In the genomic region with DNA sequence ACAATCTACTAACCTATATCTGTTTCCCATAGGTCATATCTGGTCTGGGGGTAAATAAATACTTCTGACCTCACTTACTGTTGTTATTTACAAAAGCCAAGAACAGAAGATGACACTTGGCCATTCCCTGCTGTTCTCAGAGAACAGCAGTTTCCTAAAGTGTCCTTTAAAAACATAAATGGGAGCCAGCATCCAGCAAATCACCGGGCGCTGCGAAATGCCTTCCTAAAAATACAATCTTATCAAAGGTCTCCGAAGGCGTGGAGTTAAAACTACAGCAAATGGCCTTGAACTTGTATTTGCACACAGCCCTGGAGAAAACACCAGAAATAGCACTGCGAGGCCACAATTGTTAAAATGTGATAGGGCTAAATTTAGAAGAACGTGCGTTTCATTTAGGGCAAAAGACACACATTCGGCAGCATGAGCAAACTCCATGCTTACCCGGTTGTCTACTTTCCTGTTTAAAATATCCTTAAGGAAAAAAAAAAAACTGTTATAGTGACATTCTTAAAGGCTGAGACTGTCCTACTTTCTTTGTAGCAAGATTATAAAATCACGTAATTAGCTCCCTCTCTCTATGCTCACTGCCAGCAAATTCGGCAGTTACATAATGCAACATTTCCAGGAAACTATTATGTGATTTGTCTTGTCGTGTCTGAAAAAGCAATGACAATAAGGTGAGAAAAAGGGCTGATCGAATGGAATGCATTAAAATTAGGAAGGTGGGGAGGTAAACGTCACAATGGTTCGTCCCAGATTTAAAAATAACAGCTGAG, we compare ENCODE assay signal across 8 cellular contexts. TPM values are rescaled to one million over a fixed set of nuclear protein-coding genes. Genes with fewer than 3 reads are reported as not detected.
DNase-seq lines count a peak whose midpoint lies in the region; ATAC-seq and TF ChIP-seq lines count a peak whose summit lies in the region.

No MANE protein-coding gene starts in this region.

- no peaks in the 10 kb centered on the region for H3K9me2 ChIP-seq in HCT116 (ENCODE audit: insufficient read depth)

- H4K20me1 ChIP-seq in HCT116 (ENCODE audit: insufficient read depth): peaks cover 9% of the 10 kb centered on the region; the same call in 1 of the 2 replicates

- H3K36me3 ChIP-seq in ACC112 (ENCODE audit: insufficient read depth, low read length): no peaks in the 10 kb centered on the region
- no peaks in the 10 kb centered on the region for H3K36me3 ChIP-seq in HCT116 (ENCODE audit: control insufficient read depth in 1 of 2, insufficient read depth in 2 of 2, low read length in 2 of 2)

- H3K27ac Mint-ChIP-seq in activated T-helper 2 cell treated with anti-CD3 and anti-CD28 coated beads, Interferon-gamma antibody, Interleukin-2, Interleukin-4, amounts not matched to agents 10 μg/mL and 5 μg/mL and 100 μg/mL, durations not matched to agents 14 hours and 24 hours and 36 hours: peak overlapping the region; percentile 99

- H3K9me3 ChIP-seq in HCT116 (ENCODE audit: control insufficient read depth in 1 of 2, insufficient read depth in 1 of 2, low read depth in 1 of 2, low read length in 2 of 2): no peaks in the 10 kb centered on the region

- no peak for TF ChIP-seq CTCF in HCT116 (IDR thresholded peaks at IDR 0.05 in 2 of 3, conservative IDR thresholded peaks at IDR 0.05 in 1 of 3; ENCODE audit: borderline replicate concordance in 1 of 3, insufficient read depth in 1 of 3, low read depth in 2 of 3, low read length in 2 of 3)

- no peaks in the 10 kb centered on the region for H3K9me3 Mint-ChIP-seq in activated T-helper 2 cell treated with anti-CD3 and anti-CD28 coated beads, Interferon-gamma antibody, Interleukin-2, Interleukin-4, amounts not matched to agents 10 μg/mL and 5 μg/mL and 100 μg/mL, durations not matched to agents 14 hours and 24 hours and 36 hours

- no peaks in the 10 kb centered on the region for H3K27me3 Mint-ChIP-seq in activated T-helper 2 cell treated with anti-CD3 and anti-CD28 coated beads, Interferon-gamma antibody, Interleukin-2, Interleukin-4, amounts not matched to agents 10 μg/mL and 5 μg/mL and 100 μg/mL, durations not matched to agents 14 hours and 24 hours and 36 hours (ENCODE audit: low read depth)

- H3K4me1 Mint-ChIP-seq in activated T-helper 2 cell treated with anti-CD3 and anti-CD28 coated beads, Interferon-gamma antibody, Interleukin-2, Interleukin-4, amounts not matched to agents 10 μg/mL and 5 μg/mL and 100 μg/mL, durations not matched to agents 14 hours and 24 hours and 36 hours (ENCODE audit: low read depth): peaks cover 52% of the 10 kb centered on the region

- no TSS peak for BruUV-seq in HCT116 (replicated peaks; lab: Mats Ljungman, UMichigan)

- peak overlapping the region; percentile 99 for H3K27ac ChIP-seq in ACC112 (ENCODE audit: low read depth, low read length)
- H3K27ac ChIP-seq in HCT116 (ENCODE audit: low read depth, low read length): no peak overlapping the region

- peaks cover 28% of the 10 kb centered on the region for H3K4me1 ChIP-seq in ACC112 (ENCODE audit: control insufficient read depth, insufficient read depth, low read length, unreplicated experiment)
- H3K4me1 ChIP-seq in HCT116 (ENCODE audit: control insufficient read depth in 1 of 2, insufficient read depth in 2 of 2, low read length in 2 of 2): peaks cover 42 to 62% of the 10 kb centered on the region in 2 experiments

- POLR2A ChIA-PET in HCT116 (lab: Charles Lee): no interaction called here

- H3K4me3 ChIP-seq in ACC112 (ENCODE audit: low read depth, low read length) (peak overlapping the region; percentile 98), HCT116 (replicated peaks in 1 of 2; ENCODE audit: low read depth in 1 of 2, low read length in 2 of 2) (peak overlapping the region; percentile 90 to 92)

- no peak overlapping the region for H2AFZ ChIP-seq in ACC112 (ENCODE audit: low read length, unreplicated experiment)
- no peak overlapping the region for H2AFZ ChIP-seq in HCT116 (ENCODE audit: low read depth, low read length, poor library complexity, severe bottlenecking)

- DNase-seq in HCT116 (ENCODE audit: low read depth, low spot score) (no peak), left ventricle myocardium superior (peak; percentile 48), renal cortical epithelial cell (ENCODE audit: low read depth) (peak; percentile 51), NCI-H446 (lab: John Stamatoyannopoulos, UW) (no peak)
- peak; percentile 15 for DNase-seq in activated T-helper 2 cell treated with anti-CD3 and anti-CD28 coated beads, Interferon-gamma antibody, Interleukin-2, Interleukin-4, amounts not matched to agents 10 μg/mL and 5 μg/mL and 100 μg/mL, durations not matched to agents 14 hours and 24 hours and 36 hours (ENCODE audit: low spot score)

- CTCF ChIA-PET in HCT116 (lab: Charles Lee): no interaction called here

- H3K4me3 Mint-ChIP-seq in activated T-helper 2 cell treated with anti-CD3 and anti-CD28 coated beads, Interferon-gamma antibody, Interleukin-2, Interleukin-4, amounts not matched to agents 10 μg/mL and 5 μg/mL and 100 μg/mL, durations not matched to agents 14 hours and 24 hours and 36 hours (ENCODE audit: low read depth): peak overlapping the region; percentile 100

- H3K27me3 ChIP-seq in ACC112 (ENCODE audit: insufficient read depth, low read length) (no peaks in the 10 kb centered on the region), HCT116 (ENCODE audit: insufficient read depth, low read length) (no peaks in the 10 kb centered on the region)

- peaks cover 53% of the 10 kb centered on the region for H3K36me3 Mint-ChIP-seq in activated T-helper 2 cell treated with anti-CD3 and anti-CD28 coated beads, Interferon-gamma antibody, Interleukin-2, Interleukin-4, amounts not matched to agents 10 μg/mL and 5 μg/mL and 100 μg/mL, durations not matched to agents 14 hours and 24 hours and 36 hours (ENCODE audit: low read depth)

- intact Hi-C loops in HCT116 (cut with micrococcal nuclease) (no loop called here), left ventricle myocardium superior (cut with micrococcal nuclease) (loop anchor here (5.0 kb wide), 1 partner anchor 60 kb away; a partner anchor contains a TSS)
- intact Hi-C loops in activated T-helper 2 cell treated with anti-CD3 and anti-CD28 coated beads, Interferon-gamma antibody, Interleukin-2, Interleukin-4, amounts not matched to agents 10 μg/mL and 5 μg/mL and 100 μg/mL, durations not matched to agents 14 hours and 24 hours and 36 hours (cut with micrococcal nuclease): no loop called here

- peak overlapping the region; percentile 77 for H3K9ac ChIP-seq in HCT116 (ENCODE audit: low read length)

- H3K4me2 ChIP-seq in HCT116 (ENCODE audit: low read length): peak overlapping the region; percentile 88

- no peak for TF ChIP-seq POLR2A in HCT116 (IDR thresholded peaks at IDR 0.05; ENCODE audit: borderline replicate concordance, extremely low read depth, insufficient read depth, insufficient read length)

- ATAC-seq in HCT116: no peak
- peak; percentile 27 for ATAC-seq in left ventricle myocardium superior
- no peak for ATAC-seq in GM19452 (IDR thresholded peaks at IDR 0.05; ENCODE audit: unreplicated experiment)
- no peak for ATAC-seq in HG02973 (IDR thresholded peaks at IDR 0.05; ENCODE audit: unreplicated experiment)

- RAD21 ChIA-PET in HCT116 (lab: Charles Lee; ENCODE audit: low non-redundant PET in 1 of 2, low total read pairs in 2 of 2, uncharacterized antibody in 2 of 2, unreplicated experiment in 2 of 2): no interaction called here

- TF ChIP-seq RAD21 in HCT116 (IDR thresholded peaks at IDR 0.05; ENCODE audit: low read depth): no peak

- H3K79me2 ChIP-seq in ACC112 (ENCODE audit: control insufficient read depth, insufficient read depth, low read length, unreplicated experiment): peaks cover 58% of the 10 kb centered on the region
- H3K79me2 ChIP-seq in HCT116 (ENCODE audit: insufficient read depth, low read length): peaks cover 60% of the 10 kb centered on the region

TF ChIP-seq in HCT116, 20 proteins besides CTCF, POLR2A, EP300 and RAD21:
- TF ChIP-seq FOSL1 (IDR thresholded peaks at IDR 0.05; ENCODE audit: low read depth): no peak
- TF ChIP-seq ELF1 (IDR thresholded peaks at IDR 0.05; ENCODE audit: borderline replicate concordance, low read depth): no peak
- no peak for TF ChIP-seq ZFX (IDR thresholded peaks at IDR 0.05)
- TF ChIP-seq TCF7L2 (IDR thresholded peaks at IDR 0.05; ENCODE audit: borderline replicate concordance, extremely low read depth, insufficient read depth, insufficient read length): no peak
- no peak for TF ChIP-seq SP1 (IDR thresholded peaks at IDR 0.05; ENCODE audit: low read depth)
- no peak for TF ChIP-seq EZH2 (IDR thresholded peaks at IDR 0.05)
- TF ChIP-seq CEBPB (IDR thresholded peaks at IDR 0.05; ENCODE audit: low read depth): no peak
- TF ChIP-seq SRF (IDR thresholded peaks at IDR 0.05; ENCODE audit: low read depth): no peak

RNA-seq across cellular contexts. Expression of a gene that starts 1.5 kb away (rescaled TPM):
- total RNA-seq in HCT116 (2021; ENCODE audit: unreplicated experiment) (38.0 TPM), left ventricle myocardium superior (19.6 TPM), renal cortical epithelial cell (13.2 and 50.8 TPM in 2 replicates)
- 32.3 and 36.0 TPM in 2 replicates for polyA plus RNA-seq in HCT116 (2012)
- total RNA-seq in activated T-helper 2 cell treated with anti-CD3 and anti-CD28 coated beads, Interferon-gamma antibody, Interleukin-2, Interleukin-4, amounts not matched to agents 10 μg/mL and 5 μg/mL and 100 μg/mL, durations not matched to agents 14 hours and 24 hours and 36 hours: 191 and 192 TPM in 2 replicates

Comparison
In these comparisons a context has a peak if more than half of its experiments do, and no peak if none do; other contexts are left out.
1. DNase-seq: peak in activated T-helper 2 cell treated with anti-CD3 and anti-CD28 coated beads, Interferon-gamma antibody, Interleukin-2, Interleukin-4, amounts not matched to agents 10 μg/mL and 5 μg/mL and 100 μg/mL, durations not matched to agents 14 hours and 24 hours and 36 hours (single experiment), left ventricle myocardium superior (single experiment) and renal cortical epithelial cell (single experiment); none in HCT116 (single experiment) and NCI-H446 (0 of 2).